Comparison of ENCODE assay signal across 8 cellular contexts in the genomic region with DNA sequence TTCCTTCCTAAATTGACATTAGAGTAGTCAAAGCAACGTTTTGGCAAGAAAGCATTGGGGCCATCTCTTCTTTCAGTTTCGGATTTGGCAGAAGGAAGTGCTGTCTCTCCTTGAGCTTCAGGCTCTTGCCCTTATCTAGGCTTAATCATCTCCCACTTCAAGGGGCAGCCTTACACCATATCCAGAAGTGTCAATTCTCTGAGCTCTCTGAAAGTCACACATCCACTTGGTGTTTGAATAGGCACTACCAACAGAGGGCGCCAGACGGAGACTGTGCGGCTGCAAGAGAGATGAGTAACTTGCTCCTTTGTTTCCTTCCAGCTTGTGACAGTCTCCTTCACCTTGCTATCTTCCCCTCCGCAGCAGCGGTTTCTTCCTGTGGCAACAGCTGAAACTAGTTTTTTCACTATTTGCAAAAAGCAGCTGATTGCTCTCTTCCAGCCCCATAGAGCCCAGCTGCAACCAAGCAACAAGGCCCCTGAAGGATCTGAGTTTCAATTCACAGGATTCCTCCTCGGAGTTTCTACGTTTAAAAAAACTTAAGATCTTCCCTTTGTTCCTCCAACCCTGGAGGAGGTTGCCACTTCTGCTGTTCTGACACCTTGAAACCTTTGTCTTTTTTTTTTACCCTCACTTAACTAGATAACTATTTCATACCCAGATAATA.
DNase-seq lines count a peak whose midpoint lies in the region; ATAC-seq and TF ChIP-seq lines count a peak whose summit lies in the region.

No MANE protein-coding gene starts in this region.

- peak overlapping the region; percentile 69; the same call in 1 of the 2 replicates for H2AFZ ChIP-seq in Loucy (ENCODE audit: low read length)

- H3K4me2 ChIP-seq in Loucy (ENCODE audit: low read depth, low read length, poor library complexity, severe bottlenecking): peak overlapping the region; percentile 55

- POLR2A ChIA-PET in AG04449 (lab: Yijun Ruan, JAX) (no interaction called here), RWPE1 (lab: Yijun Ruan, JAX; ENCODE audit: low non-redundant PET) (no interaction called here)

- no peak overlapping the region for H3K4me3 ChIP-seq in AG04449 (ENCODE audit: low read depth, low read length)
- H3K4me3 ChIP-seq in Loucy (ENCODE audit: low read length, poor library complexity, severe bottlenecking): peak overlapping the region; percentile 41
- H3K4me3 ChIP-seq in upper lobe of left lung: no peak overlapping the region

- H3K79me2 ChIP-seq in Loucy (ENCODE audit: insufficient read depth, low read length): no peaks in the 10 kb centered on the region

- H3K9me3 ChIP-seq in Loucy (ENCODE audit: insufficient read depth, low read depth, low read length) (no peaks in the 10 kb centered on the region), upper lobe of left lung (no peaks in the 10 kb centered on the region)

- no peak for DNase-seq in AG04449 (ENCODE audit: low read depth, low spot score)
- peak; percentile 8 for DNase-seq in GM19238 (ENCODE audit: insufficient read length, low spot score)
- peak; percentile 64 for DNase-seq in RWPE1 (ENCODE audit: low spot score)
- peak; percentile 93 for DNase-seq in activated effector memory CD4-positive, alpha-beta T cell treated with anti-CD3 and anti-CD28 coated beads, Interleukin-2, amount 50 U/mL, for 16 hours
- DNase-seq in germinal center (ENCODE audit: low spot score): peak; percentile 58
- peak; percentile 92 for DNase-seq in pons (ENCODE audit: low spot score)
- peak in 1 of 2 donors; percentile 80 for DNase-seq in upper lobe of left lung

- H3F3A ChIP-seq in Loucy (ENCODE audit: low read depth): no peaks in the 10 kb centered on the region

- WGBS in upper lobe of left lung, 2 donors: 15 to 16% methylated on average over 9 of the region's 9 CpGs

- TF ChIP-seq CTCF in AG04449 (IDR thresholded peaks at IDR 0.05; ENCODE audit: insufficient read depth, low read length, missing control alignments) (peak; percentile 84), Loucy (conservative IDR thresholded peaks at IDR 0.05; ENCODE audit: low read length) (peak; percentile 98), RWPE1 (conservative IDR thresholded peaks at IDR 0.05; ENCODE audit: low read depth) (peak; percentile 92), upper lobe of left lung (IDR thresholded peaks at IDR 0.05) (peak; percentile 65 to 85 (median 79))

- H3K9ac ChIP-seq in Loucy (ENCODE audit: low read depth, low read length, poor library complexity, severe bottlenecking): no peak overlapping the region

- H4K20me1 ChIP-seq in Loucy (ENCODE audit: insufficient read depth, low read length, poor library complexity, severe bottlenecking): no peaks in the 10 kb centered on the region

- no peaks in the 10 kb centered on the region for H3K9me2 ChIP-seq in Loucy (replicated peaks; ENCODE audit: low read depth, low read length)

- H3K27me3 ChIP-seq in Loucy (ENCODE audit: insufficient read depth, low read length, poor library complexity, severe bottlenecking) (no peaks in the 10 kb centered on the region), upper lobe of left lung (no peaks in the 10 kb centered on the region)

- peak; percentile 87 to 92 for ATAC-seq in upper lobe of left lung (ENCODE audit: low FRiP score in 2 of 2)

- H3K27ac ChIP-seq in RWPE1 (no peak overlapping the region), upper lobe of left lung (peak overlapping the region in 1 of 4 donors; percentile 48)

- no peak for TF ChIP-seq POLR2A in upper lobe of left lung (IDR thresholded peaks at IDR 0.05)

- H3K36me3 ChIP-seq in Loucy (ENCODE audit: insufficient read depth, low read length) (no peaks in the 10 kb centered on the region), upper lobe of left lung (no peaks in the 10 kb centered on the region)

- TF ChIP-seq EP300 in upper lobe of left lung (IDR thresholded peaks at IDR 0.05): no peak

- H3K4me1 ChIP-seq in Loucy (ENCODE audit: insufficient read depth, low read length, poor library complexity, severe bottlenecking): peaks cover 7% of the 10 kb centered on the region
- H3K4me1 ChIP-seq in upper lobe of left lung: peaks cover 0 to 7% (median 0%) of the 10 kb centered on the region in 4 donors

- CTCF ChIA-PET in AG04449 (lab: Yijun Ruan, JAX) (interaction anchor here (0.8 to 3.6 kb wide), 23 partner anchors 8 to 440 kb away, joined by 3 to 58 read pairs (median 7); no protein-coding TSS in a partner anchor), RWPE1 (lab: Yijun Ruan, JAX) (interaction anchor here (0.5 to 2.1 kb wide), 28 partner anchors 9 to 1923 kb away, joined by 3 to 8 read pairs (median 4); a partner anchor contains a TSS)
